ENCODE assay signal across 1 cellular context in the genomic region with DNA sequence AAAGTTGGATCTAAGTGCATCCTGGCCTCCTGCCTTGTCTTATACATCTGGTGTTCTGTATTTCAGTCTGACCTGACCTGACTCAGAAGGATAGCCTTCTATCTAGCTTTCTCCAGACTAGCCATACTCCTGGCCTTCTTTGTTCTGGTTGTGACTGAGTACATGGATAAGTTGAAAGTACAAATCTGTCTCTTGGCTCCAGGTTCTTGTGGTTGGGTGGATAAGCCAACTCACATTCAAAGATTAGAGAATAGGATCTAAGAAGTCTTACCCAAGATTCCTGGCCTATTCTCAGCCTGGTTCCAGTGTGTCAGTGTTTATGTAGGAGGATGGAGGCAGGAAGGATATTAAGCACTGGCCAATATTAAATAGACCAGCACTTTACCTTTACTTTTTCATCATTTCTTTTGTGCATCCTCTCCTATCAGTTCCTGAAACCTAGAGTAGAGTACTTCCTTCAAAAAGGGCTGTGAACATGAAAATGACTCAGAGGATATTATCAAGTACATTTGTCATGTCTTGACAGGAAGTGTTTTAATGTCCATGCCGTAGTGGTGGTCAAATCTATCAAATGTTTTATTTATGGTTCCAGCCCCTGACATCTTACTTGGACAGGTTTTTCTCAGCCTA.
TF ChIP-seq lines count a peak whose summit lies in the region.

No MANE protein-coding gene starts in this region.

TF ChIP-seq in SK-N-SH, 30 proteins besides CTCF, POLR2A, EP300 and RAD21 (continued from another document):
- TF ChIP-seq RXRA (IDR thresholded peaks at IDR 0.05; ENCODE audit: borderline replicate concordance, low read depth) = no peak
TF ChIP-seq in SK-N-SH: peak in this region for 2.
